8 cellular contexts compared by ENCODE assay signal in the genomic region with DNA sequence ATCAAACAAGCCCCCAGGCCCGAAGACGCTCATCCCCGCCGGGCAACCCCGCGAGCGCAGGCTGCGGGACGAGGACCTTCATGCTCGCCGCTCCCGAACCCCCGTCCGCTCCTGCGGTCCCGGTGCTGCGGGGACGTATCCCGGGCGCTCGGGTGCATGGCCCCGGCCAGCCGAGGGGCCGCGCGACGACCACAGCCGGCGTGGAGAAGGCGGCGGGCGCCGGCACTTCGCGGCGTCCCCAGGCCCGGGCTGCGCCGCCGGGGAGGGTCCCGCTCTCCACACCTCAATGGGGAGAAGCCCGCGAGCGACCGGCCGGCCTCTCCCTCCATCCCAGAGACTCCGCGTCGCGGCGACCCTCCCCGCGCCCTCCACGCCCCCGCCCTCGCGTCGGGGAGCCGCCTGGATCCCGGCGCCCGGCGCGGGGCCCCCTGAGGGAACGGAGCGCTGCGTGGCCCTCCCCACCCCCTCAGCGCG. TPM values are rescaled to one million over a fixed set of nuclear protein-coding genes. Genes with fewer than 3 reads are reported as not detected.
DNase-seq lines count a peak whose midpoint lies in the region; ATAC-seq, FAIRE-seq and TF ChIP-seq lines count a peak whose summit lies in the region.

No MANE protein-coding gene starts in this region.

- in situ Hi-C loops in K562 (cut with MboI) = no loop called here

- H3K79me2 ChIP-seq in K562 (ENCODE audit: control insufficient read depth, insufficient read depth, low read length) = no peaks in the 10 kb centered on the region

- no peak for TF ChIP-seq EP300 in K562 (IDR thresholded peaks at IDR 0.05; ENCODE audit: low read length)
- TF ChIP-seq EP300 in upper lobe of left lung (IDR thresholded peaks at IDR 0.05) = no peak

- FAIRE-seq in K562 (lab: Jason Lieb, UNC) = no peak

- H3K4me1 ChIP-seq in K562 (replicated peaks in 1 of 2; ENCODE audit: control insufficient read depth in 2 of 2, insufficient read depth in 2 of 2, low read length in 2 of 2) (peaks cover 5 to 16% of the 10 kb centered on the region in 2 experiments; a peak in 3 of 5 replicates), lower lobe of right lung (peaks cover 49% of the 10 kb centered on the region), upper lobe of left lung (peaks cover 8 to 60% (median 37%) of the 10 kb centered on the region in 4 donors)

- peak overlapping the region; percentile 43 for H3K4me3 ChIP-seq in K562
- peak overlapping the region; percentile 76 for H3K4me3 ChIP-seq in lower lobe of right lung
- H3K4me3 ChIP-seq in upper lobe of left lung = peak overlapping the region; percentile 71 to 91 (median 84)

- peak; percentile 17 for ATAC-seq in HG03025 (IDR thresholded peaks at IDR 0.05; ENCODE audit: low FRiP score, unreplicated experiment)
- ATAC-seq in K562 = peak; percentile 13; the same call in 2 of the 3 replicates
- peak in 1 of 2 donors; percentile 1 for ATAC-seq in lower lobe of right lung
- no peak for ATAC-seq in upper lobe of left lung (ENCODE audit: low FRiP score in 2 of 2)

- WGBS in K562 (ENCODE audit: insufficient coverage, low coverage, missing lambda C conversion rate) = 4% methylated on average over 40 of the region's 69 CpGs
- 0% methylated on average over 16 of the region's 69 CpGs; no CpG with 5 or more reads in 1 of the 2 donors for WGBS in upper lobe of left lung, 2 donors

- H3K9ac ChIP-seq in K562 (ENCODE audit: insufficient read depth in 1 of 2, low read depth in 2 of 2, low read length in 2 of 2) = peak overlapping the region; percentile 24 to 85; a peak in 3 of 4 replicates

- intact Hi-C loops in K562 (cut with micrococcal nuclease) = no loop called here
- intact Hi-C loops in lower lobe of right lung (cut with DNase I) = no loop called here

- H3K4me2 ChIP-seq in K562 (ENCODE audit: insufficient read depth, low read length) = peak overlapping the region; percentile 50

- TF ChIP-seq POLR2A in K562 (conservative IDR thresholded peaks at IDR 0.05) = no peak
- TF ChIP-seq POLR2A in upper lobe of left lung (IDR thresholded peaks at IDR 0.05) = no peak

- TF ChIP-seq CTCF in K562 (IDR thresholded peaks at IDR 0.05 in 2 of 3, conservative IDR thresholded peaks at IDR 0.05 in 1 of 3; ENCODE audit: insufficient read depth in 2 of 3, low read depth in 1 of 3, low read length in 3 of 3) = no peak
- no peak for TF ChIP-seq CTCF in lower lobe of right lung (IDR thresholded peaks at IDR 0.05)
- no peak for TF ChIP-seq CTCF in upper lobe of left lung (IDR thresholded peaks at IDR 0.05)

- H3K36me3 ChIP-seq in K562 (ENCODE audit: control insufficient read depth, insufficient read depth, low read length) (no peaks in the 10 kb centered on the region), lower lobe of right lung (no peaks in the 10 kb centered on the region), upper lobe of left lung (no peaks in the 10 kb centered on the region)

- peak overlapping the region; percentile 83 for H2AFZ ChIP-seq in K562 (ENCODE audit: low read depth, low read length)

- CTCF ChIA-PET in K562 (lab: Yijun Ruan, JAX; ENCODE audit: low intra/inter-chr PET ratio) = no interaction called here

- H3K9me1 ChIP-seq in K562 (ENCODE audit: control insufficient read depth, insufficient read depth, low read length) = no peaks in the 10 kb centered on the region

- peaks cover 6% of the 10 kb centered on the region for H4K20me1 ChIP-seq in K562 (replicated peaks; ENCODE audit: control insufficient read depth, insufficient read depth, low read length)

- H3K27me3 ChIP-seq in K562 (ENCODE audit: control insufficient read depth in 2 of 2, insufficient read depth in 2 of 2, low read length in 2 of 2) (peaks cover 41 to 45% of the 10 kb centered on the region in 2 experiments), lower lobe of right lung (ENCODE audit: low read depth) (no peaks in the 10 kb centered on the region), upper lobe of left lung (no peaks in the 10 kb centered on the region)

- DNase-seq in NCI-H1105 treated with DMSO at 0.1 percent for 48 hours (lab: John Stamatoyannopoulos, UW) = peak; percentile 41
- DNase-seq in NCI-H1105 (lab: John Stamatoyannopoulos, UW) = no peak
- peak in 1 of 4 experiments; percentile 34 for DNase-seq in K562 (ENCODE audit: extremely low read depth in 1 of 4, low spot score in 3 of 4)
- no peak for DNase-seq in lower lobe of right lung
- DNase-seq in upper lobe of left lung = no peak
- no peak for DNase-seq in H4 (ENCODE audit: low spot score)
- no peak for DNase-seq in NCI-H1436 treated with DMSO at 0.1 percent for 48 hours (lab: John Stamatoyannopoulos, UW)

- H3K27ac ChIP-seq in K562 (ENCODE audit: extremely low read depth, low read depth, low read length) = no peak overlapping the region
- H3K27ac ChIP-seq in lower lobe of right lung = peak overlapping the region; percentile 95
- peak overlapping the region; percentile 92 to 97 (median 94) for H3K27ac ChIP-seq in upper lobe of left lung

- POLR2A ChIA-PET in K562 (lab: Yijun Ruan, JAX) = interaction anchor here (0.6 to 1.2 kb wide), 3 partner anchors 41 to 794 kb away, joined by 3 read pairs; no protein-coding TSS in a partner anchor

- BruUV-seq in K562 (replicated peaks; lab: Mats Ljungman, UMichigan) = no TSS peak

- no peak for TF ChIP-seq RAD21 in K562 (CRISPR knock-in tag; conservative IDR thresholded peaks at IDR 0.05 in 1 of 2, IDR thresholded peaks at IDR 0.05 in 1 of 2)

- H3K9me3 ChIP-seq in K562 (replicated peaks; ENCODE audit: control insufficient read depth, insufficient read depth, low read depth, low read length) (no peaks in the 10 kb centered on the region), lower lobe of right lung (no peaks in the 10 kb centered on the region), upper lobe of left lung (no peaks in the 10 kb centered on the region)

TF ChIP-seq in K562, 482 proteins besides CTCF, POLR2A, EP300 and RAD21 (continues in another document):
- TF ChIP-seq TAF9B (IDR thresholded peaks at IDR 0.05; ENCODE audit: partially characterized antibody) (no peak), CHD1 (IDR thresholded peaks at IDR 0.05; ENCODE audit: low read length) (peak; percentile 21), ARID2 (IDR thresholded peaks at IDR 0.05) (no peak), MEIS2 (IDR thresholded peaks at IDR 0.05; ENCODE audit: partially characterized antibody) (no peak), SPI1 (IDR thresholded peaks at IDR 0.05; ENCODE audit: borderline replicate concordance, low read depth, low read length) (no peak), DACH1 (IDR thresholded peaks at IDR 0.05; ENCODE audit: partially characterized antibody) (no peak), NFXL1 (CRISPR knock-in tag; IDR thresholded peaks at IDR 0.05) (no peak), GTF2F1 (IDR thresholded peaks at IDR 0.05; ENCODE audit: low read depth, low read length) (no peak), DDX20 (tag; IDR thresholded peaks at IDR 0.05; ENCODE audit: low read depth) (no peak), ZBTB7A (IDR thresholded peaks at IDR 0.05; ENCODE audit: borderline replicate concordance, control insufficient read depth, low read depth, low read length) (peak; percentile 13; the same call in 1 of the 2 replicates)
- TF ChIP-seq, protein P1, sequence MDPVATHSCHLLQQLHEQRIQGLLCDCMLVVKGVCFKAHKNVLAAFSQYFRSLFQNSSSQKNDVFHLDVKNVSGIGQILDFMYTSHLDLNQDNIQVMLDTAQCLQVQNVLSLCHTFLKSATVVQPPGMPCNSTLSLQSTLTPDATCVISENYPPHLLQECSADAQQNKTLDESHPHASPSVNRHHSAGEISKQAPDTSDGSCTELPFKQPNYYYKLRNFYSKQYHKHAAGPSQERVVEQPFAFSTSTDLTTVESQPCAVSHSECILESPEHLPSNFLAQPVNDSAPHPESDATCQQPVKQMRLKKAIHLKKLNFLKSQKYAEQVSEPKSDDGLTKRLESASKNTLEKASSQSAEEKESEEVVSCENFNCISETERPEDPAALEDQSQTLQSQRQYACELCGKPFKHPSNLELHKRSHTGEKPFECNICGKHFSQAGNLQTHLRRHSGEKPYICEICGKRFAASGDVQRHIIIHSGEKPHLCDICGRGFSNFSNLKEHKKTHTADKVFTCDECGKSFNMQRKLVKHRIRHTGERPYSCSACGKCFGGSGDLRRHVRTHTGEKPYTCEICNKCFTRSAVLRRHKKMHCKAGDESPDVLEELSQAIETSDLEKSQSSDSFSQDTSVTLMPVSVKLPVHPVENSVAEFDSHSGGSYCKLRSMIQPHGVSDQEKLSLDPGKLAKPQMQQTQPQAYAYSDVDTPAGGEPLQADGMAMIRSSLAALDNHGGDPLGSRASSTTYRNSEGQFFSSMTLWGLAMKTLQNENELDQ (CRISPR knock-in tag; IDR thresholded peaks at IDR 0.05; ENCODE audit: borderline replicate concordance) = no peak

RNA-seq across cellular contexts. Expression of a gene that starts 0.4 kb away (rescaled TPM):
- total RNA-seq in K562 (2011; cell fraction: chromatin; rRNA removed; ENCODE audit: low replicate concordance) = 3.7 and 4.7 TPM in 2 replicates
- total RNA-seq in K562 (2011; cell fraction: nucleolus; rRNA removed) = 1.7 TPM in 2 replicates
- 2.5 and 3.8 TPM in 2 replicates for total RNA-seq in K562 (2011; cell fraction: nucleoplasm; rRNA removed)
- total RNA-seq in K562 (2014; rRNA removed) = 0.68 and 0.73 TPM in 2 replicates
- total RNA-seq in K562 (2014; rRNA removed; fragmentation: Illumina TruSeq; extraction: Trizol) = 1.5 and 1.8 TPM in 2 replicates
- 0.98 and 1.1 TPM in 2 replicates for total RNA-seq in K562 (2015; rRNA removed; fragmentation: Illumina TruSeq; extraction: Trizol)
- total RNA-seq in K562 (2021) = 1.6 and 1.9 TPM in 2 replicates
- 1.7 and 4.4 TPM in 2 replicates for polyA plus RNA-seq in K562 (2011; rRNA removed)
- 1.3 and 2.7 TPM in 2 replicates for polyA plus RNA-seq in K562 (2011; cell fraction: cytosol; rRNA removed)
- polyA plus RNA-seq in K562 (2011; cell fraction: nucleus; rRNA removed) = 3.0 and 4.1 TPM in 2 replicates
- polyA plus RNA-seq in K562 (2012) = 1.9 and 2.1 TPM in 2 replicates
- 1.4 and 1.8 TPM in 2 replicates for polyA plus RNA-seq in K562 (2014; fragmentation: Illumina TruSeq; extraction: Trizol)
- under 1 TPM; 0.67 to 0.72 TPM for polyA plus RNA-seq in K562 (2014; fragmentation: Nextera tagmentation; extraction: Ambion mirVana)
- polyA plus RNA-seq in K562 (2014; rRNA removed) = 0.80 and 2.0 TPM in 2 replicates
- 1.3 and 1.9 TPM in 2 replicates for polyA minus RNA-seq in K562 (2011; rRNA and poly(A)+ RNA removed)
- 1.2 and 1.5 TPM in 2 replicates for polyA minus RNA-seq in K562 (2011; cell fraction: cytosol; rRNA and poly(A)+ RNA removed)
- polyA minus RNA-seq in K562 (2011; cell fraction: nucleus; rRNA and poly(A)+ RNA removed) = 1.2 and 1.5 TPM in 2 replicates
- total RNA-seq in lower lobe of right lung = 65.1 TPM
- 100 to 1,000 TPM in 1 of 6 donors, 10 to 100 TPM in 5; 30.4 to 164 (median 84.6) TPM for total RNA-seq in upper lobe of left lung
- 70.3 and 78.3 TPM in 2 replicates for total RNA-seq in H4 (2014; rRNA removed; shearing (Covaris generic))

Comparison
In these comparisons a context has a peak if more than half of its experiments do, and no peak if none do; other contexts are left out.
1. ATAC-seq: peak in HG03025 (single experiment) and K562 (single experiment); none in upper lobe of left lung (0 of 2).
2. RNA of a gene that starts 0.4 kb away (total RNA-seq): 30.4 to 164 TPM in upper lobe of left lung, 70.3 to 78.3 TPM in H4 and 65.1 TPM in lower lobe of right lung (single experiment); 0.68 to 4.7 TPM in K562; every median in the first group is over 4 times any median in the second.
3. Peak in every context shown above with its lines, with median percentiles within 50 percentile points of each other: H3K4me3 ChIP-seq.